ENCODE assay signal across 16 cellular contexts in genomic region chr10:132806126-132807061, GRCh38. TPM values are rescaled to one million over a fixed set of nuclear protein-coding genes. Genes with fewer than 3 reads are reported as not detected.
A peak's percentile ranks its signal among the peaks of the same experiment; 100 is the strongest.
DNase-seq lines count a peak whose midpoint lies in the region; ATAC-seq and TF ChIP-seq lines count a peak whose summit lies in the region.
"Had no signal": no experiment of that assay in that cellular context is flagged by ENCODE, and none has a peak within 500 bp of the region (broad histone marks: within the 10 kb centered on the region; RNA-seq: fewer than 3 reads in every experiment).

No MANE protein-coding gene starts in this region.

- DNase-seq in natural killer cell treated with Interleukin-12 subunit alpha and Interleukin-12 subunit beta and Interleukin-15 and Interleukin-18, amount 100 ng/mL, for 72 hours (ENCODE audit: low spot score) = peak; percentile 54
- no peak for DNase-seq in natural killer cell
- peak; percentile 46 for DNase-seq in endodermal cell
- DNase-seq in sciatic nerve (ENCODE audit: low spot score) = peak; percentile 39
- no peak for DNase-seq in NCI-H2107 treated with DMSO at 0.1 percent for 48 hours (lab: John Stamatoyannopoulos, UW; ENCODE audit: unreplicated experiment)
- DNase-seq in GM13977 (ENCODE audit: low spot score) = no peak
- DNase-seq: DMS79 treated with DMSO at 0.1 percent for 48 hours, KBM-7, NCI-H1105, NCI-H2081 treated with DMSO at 0.1 percent for 48 hours, NCI-H510A, NCI-H748 treated with DMSO at 0.1 percent for 48 hours, OCI-M1 had no signal

- no peaks in the 10 kb centered on the region for H3K36me3 ChIP-seq in endodermal cell (ENCODE audit: control insufficient read depth, insufficient read depth, low read length)

- H3K4me3 Mint-ChIP-seq in natural killer cell treated with Interleukin-12 subunit alpha and Interleukin-12 subunit beta and Interleukin-15 and Interleukin-18, amount 100 ng/mL, for 72 hours = no peak overlapping the region
- H3K4me3 Mint-ChIP-seq in natural killer cell = no peak overlapping the region
- no peak overlapping the region for H3K4me3 Mint-ChIP-seq in endodermal cell
- H3K4me3 Mint-ChIP-seq: CD14-positive monocyte had no signal

- intact Hi-C loops in natural killer cell (cut with micrococcal nuclease) = no loop called here
- intact Hi-C loops in sciatic nerve (cut with DNase I) = no loop called here

- ATAC-seq in natural killer cell treated with Interleukin-12 subunit alpha and Interleukin-12 subunit beta and Interleukin-15 and Interleukin-18, amount 100 ng/mL, for 72 hours = no peak
- no peak for ATAC-seq in natural killer cell
- no peak for ATAC-seq in sciatic nerve
- ATAC-seq in HG03520 (IDR thresholded peaks at IDR 0.05; ENCODE audit: unreplicated experiment) = no peak

- H3K9ac ChIP-seq in endodermal cell (ENCODE audit: extremely low read depth, low read length, poor library complexity, severe bottlenecking) = no peak overlapping the region

- no peak overlapping the region for H3K27ac ChIP-seq in endodermal cell (ENCODE audit: low read depth, low read length)

- H3K27me3 ChIP-seq in endodermal cell (ENCODE audit: control insufficient read depth, insufficient read depth, low read length, poor library complexity, severe bottlenecking) = no peaks in the 10 kb centered on the region

- in situ Hi-C loops in GM13977 (cut with MboI; ENCODE audit: low pct_unique_long_range_greater_than_20kb, low sequenced_read_pairs, unreplicated experiment) = no loop called here

- no peak overlapping the region for H3K27ac Mint-ChIP-seq in natural killer cell treated with Interleukin-12 subunit alpha and Interleukin-12 subunit beta and Interleukin-15 and Interleukin-18, amount 100 ng/mL, for 72 hours
- H3K27ac Mint-ChIP-seq in natural killer cell (no peak overlapping the region), endodermal cell (no peak overlapping the region)
- H3K27ac Mint-ChIP-seq: CD14-positive monocyte had no signal

- no peak overlapping the region for H3K4me3 ChIP-seq in endodermal cell (ENCODE audit: low read length)

- H3K4me1 Mint-ChIP-seq in natural killer cell treated with Interleukin-12 subunit alpha and Interleukin-12 subunit beta and Interleukin-15 and Interleukin-18, amount 100 ng/mL, for 72 hours (ENCODE audit: low read depth in 2 of 2) = no peaks in the 10 kb centered on the region
- H3K4me1 Mint-ChIP-seq in natural killer cell (no peaks in the 10 kb centered on the region), endodermal cell (no peaks in the 10 kb centered on the region)
- H3K4me1 Mint-ChIP-seq: CD14-positive monocyte had no signal

- no peaks in the 10 kb centered on the region for H3K9me3 Mint-ChIP-seq in natural killer cell treated with Interleukin-12 subunit alpha and Interleukin-12 subunit beta and Interleukin-15 and Interleukin-18, amount 100 ng/mL, for 72 hours
- H3K9me3 Mint-ChIP-seq in natural killer cell (no peaks in the 10 kb centered on the region), endodermal cell (peaks cover 10% of the 10 kb centered on the region)

- H3K9me3 ChIP-seq in endodermal cell (ENCODE audit: control insufficient read depth, low read length) = no peaks in the 10 kb centered on the region

- WGBS in endodermal cell (ENCODE audit: insufficient coverage in 1 of 2, insufficient read length in 1 of 2), 2 experiments = 90 to 91% methylated on average over 31 to 35 of the region's 35 CpGs

- no peaks in the 10 kb centered on the region for H3K27me3 Mint-ChIP-seq in natural killer cell treated with Interleukin-12 subunit alpha and Interleukin-12 subunit beta and Interleukin-15 and Interleukin-18, amount 100 ng/mL, for 72 hours
- no peaks in the 10 kb centered on the region for H3K27me3 Mint-ChIP-seq in natural killer cell (ENCODE audit: low read depth in 2 of 2)
- no peaks in the 10 kb centered on the region for H3K27me3 Mint-ChIP-seq in endodermal cell (ENCODE audit: insufficient read depth)

- H3K36me3 Mint-ChIP-seq in natural killer cell treated with Interleukin-12 subunit alpha and Interleukin-12 subunit beta and Interleukin-15 and Interleukin-18, amount 100 ng/mL, for 72 hours = no peaks in the 10 kb centered on the region
- H3K36me3 Mint-ChIP-seq in natural killer cell (no peaks in the 10 kb centered on the region), endodermal cell (ENCODE audit: low read depth) (no peaks in the 10 kb centered on the region)
- H3K36me3 Mint-ChIP-seq: CD14-positive monocyte had no signal

- TF ChIP-seq CTCF in natural killer cell (IDR thresholded peaks at IDR 0.05) (no peak), endodermal cell (conservative IDR thresholded peaks at IDR 0.05) (no peak), GM13977 (IDR thresholded peaks at IDR 0.05; ENCODE audit: extremely low read depth, insufficient read depth, missing control alignments) (no peak)

- no peaks in the 10 kb centered on the region for H3K4me1 ChIP-seq in endodermal cell (ENCODE audit: control insufficient read depth, insufficient read depth, low read length)

RNA-seq across cellular contexts. Expression of gene NKX6-2, which starts 20.4 kb away (rescaled TPM):
- total RNA-seq in natural killer cell treated with Interleukin-12 subunit alpha and Interleukin-12 subunit beta and Interleukin-15 and Interleukin-18, amount 100 ng/mL, for 72 hours = not detected
- total RNA-seq in natural killer cell (not detected), endodermal cell (under 1 TPM in 1 of 2 donors, not detected in 1; 0.31 TPM), sciatic nerve (2.1 TPM)
- polyA plus RNA-seq in endodermal cell (2013, experiment 1 of 2) = 0.43 TPM
- 0.37 TPM for polyA plus RNA-seq in endodermal cell (2013, experiment 2 of 2)
- total RNA-seq: H4 had no signal
- polyA plus RNA-seq: CD14-positive monocyte had no signal

Comparison
In these comparisons a context has a peak if more than half of its experiments do, and no peak if none do; other contexts are left out.
1. DNase-seq: peak in natural killer cell treated with Interleukin-12 subunit alpha and Interleukin-12 subunit beta and Interleukin-15 and Interleukin-18, amount 100 ng/mL, for 72 hours (single experiment), endodermal cell (single experiment) and sciatic nerve (single experiment); none in natural killer cell (single experiment), NCI-H2107 treated with DMSO at 0.1 percent for 48 hours (single experiment) and GM13977 (single experiment).